Comparison of ENCODE assay signal across 8 cellular contexts in the genomic region with DNA sequence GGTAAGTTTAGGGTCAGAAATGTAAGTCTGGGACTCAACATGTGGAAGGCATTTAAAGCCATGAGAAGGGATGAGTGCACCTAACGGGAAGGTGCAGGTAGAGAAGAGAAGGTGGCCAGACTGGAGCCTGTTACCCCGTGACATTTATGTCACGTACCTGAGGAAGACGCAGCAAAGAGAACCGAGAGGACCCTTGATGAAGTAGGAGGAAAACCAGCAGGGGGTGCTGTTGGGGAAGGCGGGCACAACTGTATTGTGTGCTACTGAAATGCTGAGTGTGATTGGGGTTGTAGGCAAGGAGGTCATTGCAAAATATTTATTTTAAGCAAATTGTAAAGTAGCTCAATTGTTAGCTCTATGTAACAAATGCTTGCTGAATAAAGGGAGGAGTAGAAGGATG.
DNase-seq lines count a peak whose midpoint lies in the region; ATAC-seq, FAIRE-seq and TF ChIP-seq lines count a peak whose summit lies in the region.

No MANE protein-coding gene starts in this region.

- H3K27ac ChIP-seq in astrocyte (ENCODE audit: low read depth, low read length) (no peak overlapping the region), testis (no peak overlapping the region)

- no peak for FAIRE-seq in astrocyte (lab: Jason Lieb, UNC)

- TF ChIP-seq CTCF in astrocyte (IDR thresholded peaks at IDR 0.05; ENCODE audit: insufficient read depth, low read depth, low read length) (peak; percentile 41), testis (IDR thresholded peaks at IDR 0.05) (peak in 1 of 3 experiments; percentile 44)

- H3K9me3 ChIP-seq in astrocyte (ENCODE audit: insufficient read depth, low read depth, low read length) (no peaks in the 10 kb centered on the region), testis (no peaks in the 10 kb centered on the region)

- no peaks in the 10 kb centered on the region for H3K79me2 ChIP-seq in astrocyte (ENCODE audit: insufficient read depth, low read length)

- ATAC-seq in HG03342 (IDR thresholded peaks at IDR 0.05; ENCODE audit: unreplicated experiment) (no peak), GM19395 (IDR thresholded peaks at IDR 0.05; ENCODE audit: unreplicated experiment) (no peak)

- H2AFZ ChIP-seq in astrocyte (ENCODE audit: low read depth, low read length), result no peak overlapping the region

- intact Hi-C loops in testis (cut with DNase I; ENCODE audit: low total_unique reads), result no loop called here

- H3K27me3 ChIP-seq in astrocyte (ENCODE audit: insufficient read depth, low read length) (no peaks in the 10 kb centered on the region), testis (no peaks in the 10 kb centered on the region)

- no peaks in the 10 kb centered on the region for H4K20me1 ChIP-seq in astrocyte (ENCODE audit: insufficient read depth, low read length)

- TF ChIP-seq POLR2A in testis (IDR thresholded peaks at IDR 0.05), result no peak

- no peak overlapping the region for H3K4me3 Mint-ChIP-seq in astrocyte (ENCODE audit: unreplicated experiment)

- H3K36me3 ChIP-seq in astrocyte (ENCODE audit: insufficient read depth, low read length), result no peaks in the 10 kb centered on the region
- H3K36me3 ChIP-seq in testis (ENCODE audit: low read depth, missing control alignments), result no peaks in the 10 kb centered on the region

- WGBS in testis, 2 donors, result 82 to 84% methylated on average over 6 of the region's 6 CpGs

- H3K4me1 ChIP-seq in astrocyte (ENCODE audit: insufficient read depth, low read length) (peaks cover 4% of the 10 kb centered on the region), testis (no peaks in the 10 kb centered on the region)

- H3K9ac ChIP-seq in astrocyte (ENCODE audit: low read length), result no peak overlapping the region

- H3K9me3 Mint-ChIP-seq in astrocyte (ENCODE audit: unreplicated experiment), result no peaks in the 10 kb centered on the region

- H3K4me3 ChIP-seq in astrocyte (ENCODE audit: insufficient read depth, low read depth, low read length) (no peak overlapping the region), testis (no peak overlapping the region)

- no peak overlapping the region for H3K27ac Mint-ChIP-seq in astrocyte (ENCODE audit: unreplicated experiment)

- H3K27me3 Mint-ChIP-seq in astrocyte (ENCODE audit: low read depth, unreplicated experiment), result no peaks in the 10 kb centered on the region

- H3K4me2 ChIP-seq in astrocyte (ENCODE audit: low read length), result no peak overlapping the region

- peaks cover 9% of the 10 kb centered on the region for H3K4me1 Mint-ChIP-seq in astrocyte (ENCODE audit: low read depth, unreplicated experiment)

- peak; percentile 65 for DNase-seq in NK-92 treated with Interleukin-12 subunit alpha and Interleukin-12 subunit beta, amount 100 ng/mL, for 24 hours (lab: John Stamatoyannopoulos, UW)
- DNase-seq in NK-92 (lab: John Stamatoyannopoulos, UW; ENCODE audit: unreplicated experiment) (no peak), T-helper 2 cell (peak in 4 of 5 experiments; percentile 38 to 69 (median 44)), astrocyte (ENCODE audit: low read depth) (no peak), mucosa of gallbladder (ENCODE audit: low spot score) (peak; percentile 35), testis (peak; percentile 51)

- no peaks in the 10 kb centered on the region for H3K36me3 Mint-ChIP-seq in astrocyte (ENCODE audit: low read depth, unreplicated experiment)

Comparison
In these comparisons a context has a peak if more than half of its experiments do, and no peak if none do; other contexts are left out.
1. DNase-seq: peak in NK-92 treated with Interleukin-12 subunit alpha and Interleukin-12 subunit beta, amount 100 ng/mL, for 24 hours (single experiment), T-helper 2 cell (4 of 5), mucosa of gallbladder (single experiment) and testis (single experiment); none in NK-92 (single experiment) and astrocyte (single experiment).